ENCODE assay signal across 8 cellular contexts in genomic region chr14:77033622-77034521, GRCh38. TPM values are rescaled to one million over a fixed set of nuclear protein-coding genes. Genes with fewer than 3 reads are reported as not detected.
A peak's percentile ranks its signal among the peaks of the same experiment; 100 is the strongest.
DNase-seq lines count a peak whose midpoint lies in the region; TF ChIP-seq lines count a peak whose summit lies in the region.

No MANE protein-coding gene starts in this region.

- no peak overlapping the region for H2AFZ ChIP-seq in MM.1S (ENCODE audit: low read length)
- peak overlapping the region; percentile 74 for H2AFZ ChIP-seq in SU-DHL-6 (ENCODE audit: low read depth, low read length, severe bottlenecking)

- H3K79me2 ChIP-seq in MM.1S (ENCODE audit: low read length) (no peaks in the 10 kb centered on the region), SU-DHL-6 (ENCODE audit: insufficient read depth, low read length) (no peaks in the 10 kb centered on the region)

- H3K27me3 ChIP-seq in MM.1S (replicated peaks; ENCODE audit: insufficient read depth, low read length) (no peaks in the 10 kb centered on the region), SU-DHL-6 (ENCODE audit: low read length) (no peaks in the 10 kb centered on the region), left ventricle myocardium inferior (ENCODE audit: low read depth) (no peaks in the 10 kb centered on the region), rectal smooth muscle tissue (ENCODE audit: control insufficient read depth, insufficient read depth, low read length) (no peaks in the 10 kb centered on the region)

- CTCF ChIA-PET in GM10248 (lab: Yijun Ruan, JAX): interaction anchor here (0.6 to 1.2 kb wide), 3 partner anchors 9 to 120 kb away, joined by 3 to 4 read pairs (median 3); no protein-coding TSS in a partner anchor

- H3K4me2 ChIP-seq in MM.1S (ENCODE audit: low read depth, low read length): peak overlapping the region; percentile 75
- H3K4me2 ChIP-seq in SU-DHL-6 (ENCODE audit: low read depth, low read length, poor library complexity, severe bottlenecking): peak overlapping the region; percentile 77

- H3K9me2 ChIP-seq in MM.1S (replicated peaks; ENCODE audit: insufficient read depth, low read length) (no peaks in the 10 kb centered on the region), SU-DHL-6 (replicated peaks; ENCODE audit: insufficient read depth, low read length) (no peaks in the 10 kb centered on the region)

- peak; percentile 86 for DNase-seq in GM10248 (ENCODE audit: extremely low spot score)
- peak; percentile 81 for DNase-seq in HCEC 1CT
- DNase-seq in MM.1S: peak; percentile 88
- DNase-seq in left ventricle myocardium inferior: peak; percentile 89
- DNase-seq in SKM-1 (lab: John Stamatoyannopoulos, UW; ENCODE audit: unreplicated experiment): no peak

- POLR2A ChIA-PET in GM10248 (lab: Yijun Ruan, JAX): no interaction called here

- H3F3A ChIP-seq in MM.1S (ENCODE audit: insufficient read depth, low read length): peaks cover 32% of the 10 kb centered on the region
- H3F3A ChIP-seq in SU-DHL-6 (ENCODE audit: insufficient read depth): peaks cover 31% of the 10 kb centered on the region

- TF ChIP-seq CTCF in GM10248 (IDR thresholded peaks at IDR 0.05; ENCODE audit: control extremely low read depth, extremely low read depth, low read depth, missing control alignments): no peak
- no peak for TF ChIP-seq CTCF in MM.1S (IDR thresholded peaks at IDR 0.05; ENCODE audit: low read length)
- TF ChIP-seq CTCF in SU-DHL-6 (IDR thresholded peaks at IDR 0.05; ENCODE audit: insufficient read depth, low read length, poor library complexity, severe bottlenecking): no peak
- TF ChIP-seq CTCF in left ventricle myocardium inferior (IDR thresholded peaks at IDR 0.05; ENCODE audit: borderline replicate concordance): no peak

- H3K27ac ChIP-seq in MM.1S (ENCODE audit: low read length) (peak overlapping the region; percentile 99), SU-DHL-6 (ENCODE audit: low read depth, low read length) (peak overlapping the region; percentile 56), adipose tissue (ENCODE audit: low read depth, low read length) (peak overlapping the region; percentile 94), left ventricle myocardium inferior (replicated peaks) (peak overlapping the region; percentile 100), rectal smooth muscle tissue (ENCODE audit: low read depth, low read length) (peak overlapping the region; percentile 100)

- WGBS in adipose tissue, 3 donors: 1 to 2% (median 1%) methylated on average over 34 to 36 of the region's 36 CpGs

- H3K4me1 ChIP-seq in MM.1S (ENCODE audit: low read length) (peaks cover 43% of the 10 kb centered on the region), left ventricle myocardium inferior (peaks cover 91% of the 10 kb centered on the region), rectal smooth muscle tissue (ENCODE audit: control insufficient read depth, insufficient read depth, low read length) (peaks cover 52% of the 10 kb centered on the region)

- H3K9me3 ChIP-seq in MM.1S (replicated peaks; ENCODE audit: insufficient read depth, low read length) (no peaks in the 10 kb centered on the region), SU-DHL-6 (ENCODE audit: insufficient read depth, low read length) (no peaks in the 10 kb centered on the region), left ventricle myocardium inferior (replicated peaks) (no peaks in the 10 kb centered on the region)

- H3K9ac ChIP-seq in MM.1S (ENCODE audit: low read length) (peak overlapping the region; percentile 85), SU-DHL-6 (ENCODE audit: low read length) (peak overlapping the region; percentile 65), rectal smooth muscle tissue (ENCODE audit: low read length) (peak overlapping the region; percentile 96)

- H4K20me1 ChIP-seq in MM.1S (ENCODE audit: insufficient read depth, low read length) (no peaks in the 10 kb centered on the region), SU-DHL-6 (ENCODE audit: low read depth, low read length) (no peaks in the 10 kb centered on the region)

- H3K36me3 ChIP-seq in MM.1S (replicated peaks; ENCODE audit: insufficient read depth, low read length) (no peaks in the 10 kb centered on the region), SU-DHL-6 (ENCODE audit: low read length) (no peaks in the 10 kb centered on the region), left ventricle myocardium inferior (no peaks in the 10 kb centered on the region), rectal smooth muscle tissue (ENCODE audit: control insufficient read depth, insufficient read depth, low read length) (no peaks in the 10 kb centered on the region)

- intact Hi-C loops in left ventricle myocardium inferior (cut with micrococcal nuclease): no loop called here

- H3K4me3 ChIP-seq in MM.1S (ENCODE audit: low read length) (peak overlapping the region; percentile 46), SU-DHL-6 (ENCODE audit: insufficient read depth, low read length, poor library complexity, severe bottlenecking) (peak overlapping the region; percentile 55), left ventricle myocardium inferior (peak overlapping the region; percentile 79), rectal smooth muscle tissue (ENCODE audit: low read length) (peak overlapping the region; percentile 86)

RNA-seq across cellular contexts. Expression of gene IRF2BPL, which starts 5.4 kb away (rescaled TPM):
- 10 to 100 TPM; 13.7 to 53.2 (median 27.3) TPM for polyA plus RNA-seq in adipose tissue
- 35.5 TPM for total RNA-seq in left ventricle myocardium inferior
